ENCODE assay signal across 28 cellular contexts in the genomic region with DNA sequence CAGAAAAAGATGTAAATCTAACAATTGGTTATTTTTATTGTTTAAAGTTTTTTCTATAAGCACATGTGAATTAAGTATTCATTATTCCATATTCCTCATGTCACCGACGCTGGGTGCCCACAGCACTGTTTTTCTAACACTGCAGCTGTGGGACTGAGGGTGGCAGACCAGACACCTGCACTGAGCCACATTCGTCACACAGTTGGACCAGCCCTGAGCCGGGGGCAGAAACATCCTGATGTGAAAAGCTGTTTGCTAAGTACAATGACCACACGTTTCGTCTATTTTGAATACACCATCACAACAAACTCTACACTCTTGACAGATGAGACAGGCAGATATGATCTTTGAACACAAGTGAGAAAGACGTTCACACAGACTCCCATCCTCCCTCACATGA.
"Had no signal": no experiment of that assay in that cellular context is flagged by ENCODE, and none has a peak within 500 bp of the region (broad histone marks: within the 10 kb centered on the region; RNA-seq: fewer than 3 reads in every experiment).

No MANE protein-coding gene starts in this region.

- H3K27me3 Mint-ChIP-seq: naive B cell; progenitor cell of endocrine pancreas; stimulated activated memory B cell treated with anti-CD40 and anti-IgM and Interleukin-4, amounts not matched to agents 10 μg/mL and 1 μg/mL and 100 μg/mL, for 72 hours; stimulated activated naive CD8-positive, alpha-beta T cell treated with anti-CD3 and anti-CD28 coated beads, Interleukin-15, amount 100 ng/mL, for 72 hours; type B pancreatic cell had no signal

- H3K4me3 Mint-ChIP-seq: naive B cell; natural killer cell; nephron progenitor cell; neural progenitor cell; stimulated activated memory B cell treated with anti-CD40 and anti-IgM and Interleukin-4, amounts not matched to agents 10 μg/mL and 1 μg/mL and 100 μg/mL, for 72 hours; stimulated activated naive CD8-positive, alpha-beta T cell treated with anti-CD3 and anti-CD28 coated beads, Interleukin-15, amount 100 ng/mL, for 72 hours; type B pancreatic cell had no signal

- H3K9me3 ChIP-seq: lower lobe of right lung, neutrophil, ovary, right atrium auricular region, right lobe of liver, uterus had no signal

- H3K4me2 ChIP-seq: neural progenitor cell, smooth muscle cell had no signal

- H3K4me1 ChIP-seq: left lung, lower lobe of right lung, neural progenitor cell, right atrium auricular region, right lobe of liver, tibial nerve, uterus had no signal

- H3K27ac Mint-ChIP-seq: naive B cell; natural killer cell; nephron progenitor cell; neural progenitor cell; progenitor cell of endocrine pancreas; stimulated activated memory B cell treated with anti-CD40 and anti-IgM and Interleukin-4, amounts not matched to agents 10 μg/mL and 1 μg/mL and 100 μg/mL, for 72 hours; stimulated activated naive CD8-positive, alpha-beta T cell treated with anti-CD3 and anti-CD28 coated beads, Interleukin-15, amount 100 ng/mL, for 72 hours; type B pancreatic cell had no signal

- H3K27me3 ChIP-seq: left lung, neural progenitor cell, neutrophil, ovary, right atrium auricular region, right lobe of liver, tibial nerve, uterus had no signal

- H2AFZ ChIP-seq: neural progenitor cell had no signal

- H3K36me3 Mint-ChIP-seq: naive B cell; neural progenitor cell; stimulated activated memory B cell treated with anti-CD40 and anti-IgM and Interleukin-4, amounts not matched to agents 10 μg/mL and 1 μg/mL and 100 μg/mL, for 72 hours; type B pancreatic cell had no signal

- H3K9ac ChIP-seq: neural progenitor cell had no signal

- ATAC-seq: left colon; left lung; lower lobe of right lung; natural killer cell; right lobe of liver; stimulated activated memory B cell treated with anti-CD40 and anti-IgM and Interleukin-4, amounts not matched to agents 10 μg/mL and 1 μg/mL and 100 μg/mL, for 72 hours; stimulated activated naive CD8-positive, alpha-beta T cell treated with anti-CD3 and anti-CD28 coated beads, Interleukin-15, amount 100 ng/mL, for 72 hours had no signal

- FAIRE-seq: keratinocyte had no signal

- H3K36me3 ChIP-seq: left lung, lower lobe of right lung, neural progenitor cell, neutrophil, ovary, right atrium auricular region, right lobe of liver, tibial nerve, uterus had no signal

- DNase-seq: left colon; left lung; lower lobe of right lung; mammary epithelial cell; mesenchymal stem cell; naive B cell; natural killer cell; nephron progenitor cell; occipital lobe; ovary; right lobe of liver; stimulated activated CD4-positive, alpha-beta T cell treated with anti-CD3 and anti-CD28 coated beads, Interleukin-1b, Interleukin-23, amount 100 ng/mL, for 48 hours; stimulated activated CD4-positive, alpha-beta T cell treated with anti-CD3 and anti-CD28 coated beads, Interleukin-2, amount 100 ng/mL, for 48 hours; stimulated activated CD4-positive, alpha-beta T cell treated with anti-CD3 and anti-CD28 coated beads, Interleukin-4, amount 100 ng/mL, for 4 hours; stimulated activated CD8-positive, alpha-beta memory T cell treated with anti-CD3 and anti-CD28 coated beads, Interleukin-4, amount 100 ng/mL, for 48 hours; stimulated activated naive CD4-positive, alpha-beta T cell treated with Interleukin-2 at 50 U/mL for 16 hours; stimulated activated naive CD8-positive, alpha-beta T cell treated with anti-CD3 and anti-CD28 coated beads, Interleukin-15, amount 100 ng/mL, for 72 hours; substantia nigra; uterus had no signal

- H3K4me1 Mint-ChIP-seq: naive B cell; natural killer cell; nephron progenitor cell; neural progenitor cell; stimulated activated memory B cell treated with anti-CD40 and anti-IgM and Interleukin-4, amounts not matched to agents 10 μg/mL and 1 μg/mL and 100 μg/mL, for 72 hours; stimulated activated naive CD8-positive, alpha-beta T cell treated with anti-CD3 and anti-CD28 coated beads, Interleukin-15, amount 100 ng/mL, for 72 hours had no signal

- H3K27ac ChIP-seq: left lung, lower lobe of right lung, neural progenitor cell, neutrophil, ovary, right atrium auricular region, right lobe of liver, tibial nerve, uterus had no signal

- H3K4me3 ChIP-seq: left lung, lower lobe of right lung, neural progenitor cell, ovary, right atrium auricular region, right lobe of liver, smooth muscle cell, tibial nerve, uterus had no signal
